In the genomic region with DNA sequence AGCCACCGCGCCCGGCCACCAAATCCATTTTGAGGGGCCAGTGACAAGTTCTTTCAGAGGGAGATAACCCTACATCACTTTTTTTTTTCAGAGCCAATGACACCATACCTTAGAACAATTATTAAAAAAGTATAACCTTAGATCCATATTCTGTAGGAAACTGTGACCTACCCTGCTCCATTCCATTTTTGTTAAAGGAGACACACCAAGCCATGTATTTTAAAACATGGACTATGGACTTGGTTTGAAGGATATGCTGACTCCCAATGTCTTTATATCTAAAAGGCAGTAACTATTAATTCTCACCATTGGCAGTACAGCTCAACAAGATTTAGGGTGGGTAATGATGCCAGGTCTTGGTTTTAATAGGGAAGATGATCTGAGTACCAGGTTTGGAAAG, we compare ENCODE assay signal across 9 cellular contexts. TPM values are rescaled to one million over a fixed set of nuclear protein-coding genes. Genes with fewer than 3 reads are reported as not detected.
DNase-seq lines count a peak whose midpoint lies in the region; TF ChIP-seq lines count a peak whose summit lies in the region.
"Had no signal": no experiment of that assay in that cellular context is flagged by ENCODE, and none has a peak within 500 bp of the region (broad histone marks: within the 10 kb centered on the region; RNA-seq: fewer than 3 reads in every experiment).

No MANE protein-coding gene starts in this region.

- H3K4me1 ChIP-seq in Peyer's patch (peaks cover 0 to 46% (median 18%) of the 10 kb centered on the region in 4 donors), esophagus squamous epithelium (peaks cover 20 to 64% (median 25%) of the 10 kb centered on the region in 3 donors), parathyroid adenoma (peaks cover 6% of the 10 kb centered on the region)

- peaks cover 31% of the 10 kb centered on the region for H3K79me2 ChIP-seq in parathyroid adenoma

- H3K27ac ChIP-seq in Peyer's patch (no peak overlapping the region), esophagus squamous epithelium (peak overlapping the region in 3 of 4 donors; percentile 89 to 98 (median 95)), parathyroid adenoma (peak overlapping the region; percentile 36)

- no peaks in the 10 kb centered on the region for H3K9me3 ChIP-seq in Peyer's patch
- no peaks in the 10 kb centered on the region for H3K9me3 ChIP-seq in esophagus squamous epithelium
- H3K9me3 ChIP-seq in parathyroid adenoma (ENCODE audit: control insufficient read depth, low read length), result no peaks in the 10 kb centered on the region

- H3K36me3 ChIP-seq in Peyer's patch, result peaks cover 0 to 23% (median 0%) of the 10 kb centered on the region in 3 donors
- H3K36me3 ChIP-seq in esophagus squamous epithelium, result peaks cover 0 to 40% (median 6%) of the 10 kb centered on the region in 3 donors
- H3K36me3 ChIP-seq in parathyroid adenoma (ENCODE audit: control insufficient read depth, insufficient read depth, low read length), result no peaks in the 10 kb centered on the region

- H3K27me3 ChIP-seq in Peyer's patch (no peaks in the 10 kb centered on the region), esophagus squamous epithelium (no peaks in the 10 kb centered on the region), parathyroid adenoma (ENCODE audit: control insufficient read depth, insufficient read depth, low read length) (no peaks in the 10 kb centered on the region)

- BruUV-seq in Calu3 (replicated peaks; lab: Mats Ljungman, UMichigan), result no TSS peak

- no peak overlapping the region for H2AFZ ChIP-seq in parathyroid adenoma

- H3K4me3 ChIP-seq in Peyer's patch, result peak overlapping the region; percentile 73 to 97 (median 94)
- H3K4me3 ChIP-seq in esophagus squamous epithelium, result peak overlapping the region; percentile 80 to 98 (median 90)
- peak overlapping the region; percentile 74 for H3K4me3 ChIP-seq in parathyroid adenoma (ENCODE audit: low read depth, low read length)

- no peaks in the 10 kb centered on the region for H3K9me3 Mint-ChIP-seq in Calu3 (ENCODE audit: low read depth, unreplicated experiment)

- H3K36me3 Mint-ChIP-seq in Calu3 (ENCODE audit: insufficient read depth, unreplicated experiment), result peaks cover 88% of the 10 kb centered on the region

- H3K27me3 Mint-ChIP-seq in Calu3 (ENCODE audit: unreplicated experiment), result no peaks in the 10 kb centered on the region

- H3K27ac Mint-ChIP-seq in Calu3 (ENCODE audit: unreplicated experiment), result peak overlapping the region; percentile 79

- 90 to 100% methylated on average over 2 to 3 of the region's 3 CpGs for WGBS in esophagus squamous epithelium, 2 donors

- DNase-seq in Calu3, result no peak
- no peak for DNase-seq in Peyer's patch
- DNase-seq in esophagus squamous epithelium (lab: John Stamatoyannopoulos, UW), result no peak
- DNase-seq in stimulated activated CD4-positive, alpha-beta T cell treated with anti-CD3 and anti-CD28 coated beads, Interleukin-12 subunit alpha, Interleukin-12 subunit beta, amount 100 ng/mL, for 4 hours, result no peak
- no peak for DNase-seq in DMS79 (lab: John Stamatoyannopoulos, UW)
- DNase-seq in ACHN, result no peak
- DNase-seq in Ammon's horn (ENCODE audit: low spot score), result no peak
- DNase-seq: NCI-H2171 had no signal

- TF ChIP-seq POLR2A in Peyer's patch (IDR thresholded peaks at IDR 0.05) (no peak), esophagus squamous epithelium (IDR thresholded peaks at IDR 0.05) (no peak)

- in situ Hi-C loops in ACHN (cut with HindIII; ENCODE audit: low pct_ligation_motif_present, low pct_unique_long_range_greater_than_20kb, low sequenced_read_pairs), result no loop called here

- H3K4me3 Mint-ChIP-seq in Calu3 (ENCODE audit: low read depth, unreplicated experiment), result peak overlapping the region; percentile 75

- intact Hi-C loops in Calu3 (cut with micrococcal nuclease; ENCODE audit: unreplicated experiment), result no loop called here
- intact Hi-C loops in esophagus squamous epithelium (cut with DNase I), result loop anchor here (10.0 kb wide), 1 partner anchor 54 kb away; no protein-coding TSS in a partner anchor

- H3K4me2 ChIP-seq in parathyroid adenoma (ENCODE audit: low read length), result peak overlapping the region; percentile 80

- peaks cover 35% of the 10 kb centered on the region for H3K4me1 Mint-ChIP-seq in Calu3 (ENCODE audit: low read depth, unreplicated experiment)

- TF ChIP-seq CTCF in Calu3 (IDR thresholded peaks at IDR 0.05; ENCODE audit: unreplicated experiment), result no peak
- TF ChIP-seq CTCF in Peyer's patch (IDR thresholded peaks at IDR 0.05), result no peak
- no peak for TF ChIP-seq CTCF in esophagus squamous epithelium (IDR thresholded peaks at IDR 0.05)
- TF ChIP-seq CTCF in parathyroid adenoma (IDR thresholded peaks at IDR 0.05), result no peak

- CTCF ChIA-PET in Calu3 (lab: Charles Lee), result interaction anchor here (1.0 kb wide), 1 partner anchor 38 kb away, joined by 3 read pairs; no protein-coding TSS in a partner anchor

- peak overlapping the region; percentile 68 for H3K9ac ChIP-seq in parathyroid adenoma

RNA-seq across cellular contexts. Expression of a gene that starts 1.1 kb away (rescaled TPM):
- total RNA-seq in Calu3 (2022) (58.8 and 60.6 TPM in 2 replicates), Peyer's patch (10 to 100 TPM; 31.4 to 44.1 (median 41.0) TPM), esophagus squamous epithelium (10 to 100 TPM; 15.9 to 29.6 (median 26.5) TPM)

RNA-seq across cellular contexts. Expression of a gene that starts 13.6 kb away (rescaled TPM):
- total RNA-seq in Calu3 (2022) (100 and 124 TPM in 2 replicates), Peyer's patch (10 to 100 TPM; 13.2 to 85.4 (median 49.3) TPM), esophagus squamous epithelium (10 to 100 TPM; 13.3 to 32.5 (median 21.0) TPM)

RNA-seq across cellular contexts. Expression of a gene that starts 21.2 kb away (rescaled TPM):
- 25.4 and 32.3 TPM in 2 replicates for total RNA-seq in Calu3 (2022)
- total RNA-seq in Peyer's patch, result 10 to 100 TPM in 3 of 4 donors, 1 to 10 TPM in 1; 9.1 to 14.0 (median 12.3) TPM
- total RNA-seq in esophagus squamous epithelium, result 1 to 10 TPM; 3.8 to 6.3 (median 4.0) TPM

RNA-seq across cellular contexts. Expression of a gene that starts 23.8 kb away (rescaled TPM):
- 67.5 and 78.3 TPM in 2 replicates for total RNA-seq in Calu3 (2022)
- total RNA-seq in Peyer's patch, result 10 to 100 TPM; 20.6 to 60.2 (median 51.6) TPM
- total RNA-seq in esophagus squamous epithelium, result 10 to 100 TPM; 23.2 to 30.2 (median 27.8) TPM

RNA-seq across cellular contexts. Expression of a gene that starts 27.8 kb away (rescaled TPM):
- total RNA-seq in Calu3 (2022), result 72.6 and 75.5 TPM in 2 replicates
- 10 to 100 TPM; 40.5 to 72.8 (median 67.2) TPM for total RNA-seq in Peyer's patch
- total RNA-seq in esophagus squamous epithelium, result 10 to 100 TPM; 25.1 to 54.9 (median 27.9) TPM

Comparison
In these comparisons a context has a peak if more than half of its experiments do, and no peak if none do; other contexts are left out.
1. H3K27ac ChIP-seq: peak in esophagus squamous epithelium (3 of 4) and parathyroid adenoma (single experiment); none in Peyer's patch (0 of 4).
2. Peak in every context shown above with its lines, with median percentiles within 50 percentile points of each other: H3K4me3 ChIP-seq.